ENCODE assay signal across 24 cellular contexts in genomic region chr3:120473389-120473788, GRCh38. TPM values are rescaled to one million over a fixed set of nuclear protein-coding genes. Genes with fewer than 3 reads are reported as not detected.
"Had no signal": no experiment of that assay in that cellular context is flagged by ENCODE, and none has a peak within 500 bp of the region (broad histone marks: within the 10 kb centered on the region; RNA-seq: fewer than 3 reads in every experiment).

No MANE protein-coding gene starts in this region.

- H3K36me3 ChIP-seq: esophagus squamous epithelium, right lobe of liver, spleen, tibial nerve had no signal

- H3K27me3 ChIP-seq: esophagus squamous epithelium, foreskin keratinocyte, right lobe of liver, testis, tibial nerve had no signal

- H3K9me3 ChIP-seq: esophagus squamous epithelium, psoas muscle, right lobe of liver, spleen, testis, tibial nerve had no signal

- ATAC-seq: effector memory CD8-positive, alpha-beta T cell; foreskin keratinocyte; left cardiac atrium; left ventricle myocardium superior; naive thymus-derived CD4-positive, alpha-beta T cell; psoas muscle; right lobe of liver; stimulated activated memory B cell treated with anti-CD40 and anti-IgM and Interleukin-4, amounts not matched to agents 10 μg/mL and 1 μg/mL and 100 μg/mL, for 72 hours; stimulated activated naive CD8-positive, alpha-beta T cell treated with anti-CD3 and anti-CD28 coated beads, Interleukin-15, amount 100 ng/mL, for 72 hours had no signal

- H3K27ac Mint-ChIP-seq: dendritic cell treated with granulocyte-macrophage colony-stimulating factor and Interleukin-4, amounts not matched to agents 40 ng/mL and 50 ng/mL, for 4 days; effector memory CD8-positive, alpha-beta T cell; immature natural killer cell; naive thymus-derived CD4-positive, alpha-beta T cell; nephron progenitor cell; stimulated activated memory B cell treated with anti-CD40 and anti-IgM and Interleukin-4, amounts not matched to agents 10 μg/mL and 1 μg/mL and 100 μg/mL, for 72 hours; stimulated activated naive CD8-positive, alpha-beta T cell treated with anti-CD3 and anti-CD28 coated beads, Interleukin-15, amount 100 ng/mL, for 72 hours had no signal

- H3K4me3 ChIP-seq: esophagus squamous epithelium, lung, psoas muscle, right lobe of liver, spleen, testis, tibial nerve had no signal

- H3K9me3 Mint-ChIP-seq: dendritic cell treated with granulocyte-macrophage colony-stimulating factor and Interleukin-4, amounts not matched to agents 40 ng/mL and 50 ng/mL, for 4 days; effector memory CD8-positive, alpha-beta T cell; stimulated activated memory B cell treated with anti-CD40 and anti-IgM and Interleukin-4, amounts not matched to agents 10 μg/mL and 1 μg/mL and 100 μg/mL, for 72 hours; stimulated activated naive CD8-positive, alpha-beta T cell treated with anti-CD3 and anti-CD28 coated beads, Interleukin-15, amount 100 ng/mL, for 72 hours had no signal

- DNase-seq: effector memory CD8-positive, alpha-beta T cell; esophagus squamous epithelium; foreskin keratinocyte; immature natural killer cell; kidney; left cardiac atrium; left ventricle myocardium superior; mesenchymal stem cell; midbrain; naive thymus-derived CD4-positive, alpha-beta T cell; nephron progenitor cell; psoas muscle; retina; right lobe of liver; spleen; stimulated activated CD4-positive, alpha-beta T cell treated with anti-CD3 and anti-CD28 coated beads, Interleukin-15, amount 100 ng/mL, for 24 hours; stimulated activated CD4-positive, alpha-beta T cell treated with anti-CD3 and anti-CD28 coated beads, Interleukin-1b, Interleukin-23, amount 100 ng/mL, for 48 hours; stimulated activated CD4-positive, alpha-beta T cell treated with anti-CD3 and anti-CD28 coated beads, Interleukin-4, amount 100 ng/mL, for 24 hours; stimulated activated naive CD8-positive, alpha-beta T cell treated with anti-CD3 and anti-CD28 coated beads, Interleukin-15, amount 100 ng/mL, for 72 hours; testis had no signal

- H3K4me3 Mint-ChIP-seq: dendritic cell treated with granulocyte-macrophage colony-stimulating factor and Interleukin-4, amounts not matched to agents 40 ng/mL and 50 ng/mL, for 4 days; effector memory CD8-positive, alpha-beta T cell; immature natural killer cell; naive thymus-derived CD4-positive, alpha-beta T cell; nephron progenitor cell; stimulated activated memory B cell treated with anti-CD40 and anti-IgM and Interleukin-4, amounts not matched to agents 10 μg/mL and 1 μg/mL and 100 μg/mL, for 72 hours; stimulated activated naive CD8-positive, alpha-beta T cell treated with anti-CD3 and anti-CD28 coated beads, Interleukin-15, amount 100 ng/mL, for 72 hours had no signal

- H3K4me1 Mint-ChIP-seq: immature natural killer cell; naive thymus-derived CD4-positive, alpha-beta T cell; nephron progenitor cell; stimulated activated memory B cell treated with anti-CD40 and anti-IgM and Interleukin-4, amounts not matched to agents 10 μg/mL and 1 μg/mL and 100 μg/mL, for 72 hours; stimulated activated naive CD8-positive, alpha-beta T cell treated with anti-CD3 and anti-CD28 coated beads, Interleukin-15, amount 100 ng/mL, for 72 hours had no signal

- H3K4me1 ChIP-seq: psoas muscle, right lobe of liver, spleen, testis had no signal

- H3K27ac ChIP-seq: esophagus squamous epithelium, foreskin keratinocyte, psoas muscle, right lobe of liver, spleen, testis, tibial nerve had no signal

- H3K36me3 Mint-ChIP-seq: immature natural killer cell; naive thymus-derived CD4-positive, alpha-beta T cell; stimulated activated memory B cell treated with anti-CD40 and anti-IgM and Interleukin-4, amounts not matched to agents 10 μg/mL and 1 μg/mL and 100 μg/mL, for 72 hours had no signal

- H3K27me3 Mint-ChIP-seq: dendritic cell treated with granulocyte-macrophage colony-stimulating factor and Interleukin-4, amounts not matched to agents 40 ng/mL and 50 ng/mL, for 4 days had no signal

RNA-seq across cellular contexts. Expression of gene FSTL1, which starts 22.6 kb away (rescaled TPM):
- polyA plus RNA-seq: naive thymus-derived CD4-positive, alpha-beta T cell had no signal
